8 cellular contexts compared by ENCODE assay signal in genomic region chr7:107890962-107891618, GRCh38. TPM values are rescaled to one million over a fixed set of nuclear protein-coding genes. Genes with fewer than 3 reads are reported as not detected.
DNase-seq lines count a peak whose midpoint lies in the region; ATAC-seq and TF ChIP-seq lines count a peak whose summit lies in the region.

A gene with protein sequence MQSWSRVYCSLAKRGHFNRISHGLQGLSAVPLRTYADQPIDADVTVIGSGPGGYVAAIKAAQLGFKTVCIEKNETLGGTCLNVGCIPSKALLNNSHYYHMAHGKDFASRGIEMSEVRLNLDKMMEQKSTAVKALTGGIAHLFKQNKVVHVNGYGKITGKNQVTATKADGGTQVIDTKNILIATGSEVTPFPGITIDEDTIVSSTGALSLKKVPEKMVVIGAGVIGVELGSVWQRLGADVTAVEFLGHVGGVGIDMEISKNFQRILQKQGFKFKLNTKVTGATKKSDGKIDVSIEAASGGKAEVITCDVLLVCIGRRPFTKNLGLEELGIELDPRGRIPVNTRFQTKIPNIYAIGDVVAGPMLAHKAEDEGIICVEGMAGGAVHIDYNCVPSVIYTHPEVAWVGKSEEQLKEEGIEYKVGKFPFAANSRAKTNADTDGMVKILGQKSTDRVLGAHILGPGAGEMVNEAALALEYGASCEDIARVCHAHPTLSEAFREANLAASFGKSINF (plus strand): TSS chr7:107891183. CDS start chr7:107891251, 68 bp downstream.

- no peaks in the 10 kb centered on the region for H3K27me3 ChIP-seq in uterus

- H3K36me3 ChIP-seq in uterus: no peaks in the 10 kb centered on the region

- H3K4me1 ChIP-seq in uterus: peaks cover 4 to 6% of the 10 kb centered on the region in 2 donors

- no peaks in the 10 kb centered on the region for H3K27me3 Mint-ChIP-seq in T-helper 17 cell

- in situ Hi-C loops in GM13976 (cut with MboI; ENCODE audit: low sequenced_read_pairs, unreplicated experiment): no loop called here

- H3K4me1 Mint-ChIP-seq in T-helper 17 cell: peaks cover 43% of the 10 kb centered on the region

- peak within 1 kb of the TSS; percentile 99 for H3K27ac Mint-ChIP-seq in T-helper 17 cell

- peak; percentile 75 to 93 for TF ChIP-seq POLR2A in uterus (IDR thresholded peaks at IDR 0.05)

- ATAC-seq in HG02870 (IDR thresholded peaks at IDR 0.05; ENCODE audit: unreplicated experiment): peak; percentile 99
- peak; percentile 97 for ATAC-seq in T-helper 17 cell
- ATAC-seq in left ventricle myocardium superior: peak; percentile 99

- DNase-seq in GM13976 (ENCODE audit: low spot score) (peak; percentile 96), NCI-H1694 (lab: John Stamatoyannopoulos, UW) (peak; percentile 83), T-helper 17 cell (peak; percentile 87 to 89 (median 87)), amygdala (lab: John Stamatoyannopoulos, UW) (peak; percentile 56 to 96 (median 88)), left ventricle myocardium superior (peak; percentile 97), pulmonary artery endothelial cell (ENCODE audit: low read depth, low spot score) (peak; percentile 69), uterus (peak; percentile 92 to 93)

- intact Hi-C loops in left ventricle myocardium superior (cut with micrococcal nuclease): no loop called here
- intact Hi-C loops in uterus (cut with DNase I; ENCODE audit: low total_unique reads): no loop called here

- H3K27ac ChIP-seq in uterus: peak within 1 kb of the TSS; percentile 87 to 94

- no peak for TF ChIP-seq CTCF in GM13976 (IDR thresholded peaks at IDR 0.05; ENCODE audit: borderline replicate concordance, control extremely low read depth, extremely low read depth, insufficient read depth, missing control alignments)
- TF ChIP-seq CTCF in uterus (IDR thresholded peaks at IDR 0.05): peak in 1 of 4 experiments; percentile 16

- peaks cover 15% of the 10 kb centered on the region for H3K36me3 Mint-ChIP-seq in T-helper 17 cell (ENCODE audit: low read depth)

- H3K9me3 ChIP-seq in T-helper 17 cell (ENCODE audit: control insufficient read depth, low read length, poor library complexity, severe bottlenecking) (no peaks in the 10 kb centered on the region), uterus (no peaks in the 10 kb centered on the region)

- peak within 1 kb of the TSS; percentile 76 to 88 for H3K4me3 ChIP-seq in uterus

- peak within 1 kb of the TSS; percentile 100 for H3K4me3 Mint-ChIP-seq in T-helper 17 cell

RNA-seq across cellular contexts. Expression of the gene that starts here (rescaled TPM):
- total RNA-seq in T-helper 17 cell (10 to 100 TPM; 49.4 to 64.5 TPM), left ventricle myocardium superior (314 TPM), pulmonary artery endothelial cell (61.3 and 83.9 TPM in 2 replicates), uterus (100 to 1,000 TPM in 1 of 4 donors, 10 to 100 TPM in 3; 50.2 to 127 (median 64.3) TPM)

Comparison
In these comparisons a context has a peak if more than half of its experiments do, and no peak if none do; other contexts are left out.
1. Peak in every context shown above with its lines: DNase-seq, ATAC-seq, H3K4me3 ChIP-seq and H3K27ac ChIP-seq.